Comparison of ENCODE assay signal across 6 cellular contexts in genomic region chr7:97275475-97275874, GRCh38.
"Had no signal": no experiment of that assay in that cellular context is flagged by ENCODE, and none has a peak within 500 bp of the region (broad histone marks: within the 10 kb centered on the region; RNA-seq: fewer than 3 reads in every experiment).

No MANE protein-coding gene starts in this region.

- H3K36me3 ChIP-seq: HAP-1 had no signal

- H3K4me3 ChIP-seq: GM23248, HAP-1 had no signal

- DNase-seq: GM23248, GOT3, H7, IMR-90 had no signal

- ATAC-seq: HCT116 had no signal

- H3K9me3 ChIP-seq: HAP-1 had no signal

- H3K27ac ChIP-seq: GM23248 had no signal

- H3K4me1 ChIP-seq: HAP-1 had no signal
